ENCODE assay signal across 1 cellular context in genomic region chr22:37749831-37750595, GRCh38.
TF ChIP-seq lines count a peak whose summit lies in the region.

No MANE protein-coding gene starts in this region.

TF ChIP-seq in K562, 482 proteins besides CTCF, POLR2A, EP300 and RAD21:
- TF ChIP-seq BDP1 (IDR thresholded peaks at IDR 0.05; ENCODE audit: insufficient read depth, insufficient read length) (no peak), FOXP1 (CRISPR knock-in tag; IDR thresholded peaks at IDR 0.05) (no peak), ZNF197 (CRISPR knock-in tag; IDR thresholded peaks at IDR 0.05; ENCODE audit: low read depth) (no peak), POLR2G (IDR thresholded peaks at IDR 0.05; ENCODE audit: low read depth, low read length) (0 out of 2 replicates have a peak, but pooled peaks have one; percentile 4), ESRRA (IDR thresholded peaks at IDR 0.05; ENCODE audit: borderline replicate concordance, low read depth) (peak; percentile 61; the same call in 1 of the 2 replicates), ZNF316 (IDR thresholded peaks at IDR 0.05) (peak; percentile 48; the same call in 1 of the 2 replicates)
